8 cellular contexts compared by ENCODE assay signal in the genomic region with DNA sequence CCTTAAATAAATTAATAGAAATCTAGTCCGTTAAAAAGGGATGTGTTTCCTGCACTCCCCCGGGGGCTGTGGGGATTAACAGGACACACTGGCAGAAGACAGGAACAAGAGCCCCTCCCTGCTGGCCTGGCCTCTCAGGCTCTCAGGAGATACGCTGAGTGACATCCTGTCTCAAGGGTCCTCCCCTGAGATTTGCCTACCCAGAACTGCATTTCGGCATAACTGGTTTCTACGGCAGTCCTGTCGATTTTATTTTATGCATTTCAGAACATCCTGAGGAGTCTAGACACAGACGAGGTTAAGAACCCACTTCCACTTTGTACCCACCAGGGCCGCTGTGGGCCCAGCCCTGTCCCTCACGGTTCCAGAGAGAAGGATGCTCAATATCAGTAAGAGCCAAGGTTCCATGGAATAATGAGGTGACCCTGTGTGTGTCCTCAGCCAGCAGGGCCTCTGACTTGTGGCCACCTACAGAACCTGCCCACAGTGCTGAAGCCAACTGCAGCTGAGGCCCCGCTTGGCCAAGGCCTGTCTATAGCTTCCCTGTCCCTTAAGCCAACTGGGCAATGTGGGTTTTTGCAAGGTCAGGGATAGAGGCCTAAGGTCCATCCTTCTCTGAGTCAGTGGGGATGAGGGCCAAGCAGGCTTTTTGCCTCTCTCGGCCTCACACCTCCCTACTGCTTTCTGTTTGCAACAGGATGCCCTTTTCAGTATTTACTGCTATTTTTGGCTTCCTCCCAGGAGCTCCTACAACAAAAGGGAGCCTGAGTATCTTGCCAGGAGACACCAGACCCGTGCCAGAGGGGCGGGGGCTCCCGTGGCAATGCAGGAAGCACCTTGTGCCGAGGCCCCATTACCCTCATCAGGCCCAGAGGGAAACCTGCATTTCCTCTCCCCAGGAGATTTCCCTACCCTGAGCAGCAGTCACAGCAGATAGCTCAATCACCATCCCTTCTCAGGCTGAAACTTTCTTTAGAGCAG. TPM values are rescaled to one million over a fixed set of nuclear protein-coding genes. Genes with fewer than 3 reads are reported as not detected.
DNase-seq lines count a peak whose midpoint lies in the region; ATAC-seq and TF ChIP-seq lines count a peak whose summit lies in the region.

No MANE protein-coding gene starts in this region.

- no peak for TF ChIP-seq EP300 in gastroesophageal sphincter (IDR thresholded peaks at IDR 0.05)

- CTCF ChIA-PET in Calu3 (lab: Charles Lee), result interaction anchor here (0.8 to 1.6 kb wide), 4 partner anchors 14 to 107 kb away, joined by 3 to 5 read pairs (median 3); a partner anchor contains a TSS
- CTCF ChIA-PET in activated CD4-positive, alpha-beta memory T cell treated with anti-CD3 and anti-CD28 coated beads, Interleukin-2, amount 10 ng/mL, durations not matched to agents 7 days and 5 days (lab: Charles Lee), result interaction anchor here (0.8 to 4.0 kb wide), 5 partner anchors 14 to 111 kb away, joined by 3 to 18 read pairs (median 4); a partner anchor contains a TSS

- H3K27me3 Mint-ChIP-seq in Calu3 (ENCODE audit: unreplicated experiment), result no peaks in the 10 kb centered on the region
- no peaks in the 10 kb centered on the region for H3K27me3 Mint-ChIP-seq in activated CD4-positive, alpha-beta memory T cell treated with anti-CD3 and anti-CD28 coated beads, Interleukin-2, amount 10 ng/mL, durations not matched to agents 7 days and 5 days

- BruUV-seq in Calu3 (replicated peaks; lab: Mats Ljungman, UMichigan), result no TSS peak

- TF ChIP-seq POLR2A in NB4 (IDR thresholded peaks at IDR 0.05; ENCODE audit: extremely low read depth, insufficient read length) (no peak), gastroesophageal sphincter (IDR thresholded peaks at IDR 0.05) (no peak), spleen (IDR thresholded peaks at IDR 0.05) (no peak)

- H3K4me1 Mint-ChIP-seq in Calu3 (ENCODE audit: low read depth, unreplicated experiment), result peaks cover 9% of the 10 kb centered on the region
- peaks cover 84% of the 10 kb centered on the region for H3K4me1 Mint-ChIP-seq in activated CD4-positive, alpha-beta memory T cell treated with anti-CD3 and anti-CD28 coated beads, Interleukin-2, amount 10 ng/mL, durations not matched to agents 7 days and 5 days

- 39 to 43% methylated on average over 4 to 14 of the region's 15 CpGs for WGBS in gastroesophageal sphincter (ENCODE audit: low coverage in 1 of 2), 2 donors
- 8 to 28% (median 23%) methylated on average over 15 of the region's 15 CpGs for WGBS in spleen, 5 donors

- H3K4me3 Mint-ChIP-seq in Calu3 (ENCODE audit: low read depth, unreplicated experiment), result no peak overlapping the region
- H3K4me3 Mint-ChIP-seq in activated CD4-positive, alpha-beta memory T cell treated with anti-CD3 and anti-CD28 coated beads, Interleukin-2, amount 10 ng/mL, durations not matched to agents 7 days and 5 days, result peak overlapping the region; percentile 31

- H3K9me3 ChIP-seq in gastroesophageal sphincter (no peaks in the 10 kb centered on the region), spleen (no peaks in the 10 kb centered on the region)

- H3K36me3 ChIP-seq in gastroesophageal sphincter (peaks cover 0 to 71% of the 10 kb centered on the region in 2 donors), spleen (peaks cover 2 to 86% (median 27%) of the 10 kb centered on the region in 6 donors)

- ATAC-seq in gastroesophageal sphincter (peak; percentile 68), GM19395 (IDR thresholded peaks at IDR 0.05; ENCODE audit: unreplicated experiment) (no peak)

- TF ChIP-seq CTCF in Calu3 (IDR thresholded peaks at IDR 0.05; ENCODE audit: unreplicated experiment) (no peak), NB4 (IDR thresholded peaks at IDR 0.05; ENCODE audit: low read depth, low read length) (no peak), gastroesophageal sphincter (IDR thresholded peaks at IDR 0.05) (no peak), spleen (IDR thresholded peaks at IDR 0.05 in 8 of 11, conservative IDR thresholded peaks at IDR 0.05 in 3 of 11) (peak in 2 of 11 experiments; percentile 7 to 14)

- intact Hi-C loops in Calu3 (cut with micrococcal nuclease; ENCODE audit: unreplicated experiment) (no loop called here), spleen (cut with DNase I; ENCODE audit: low total_unique reads) (no loop called here)

- peaks cover 94% of the 10 kb centered on the region for H3K36me3 Mint-ChIP-seq in Calu3 (ENCODE audit: insufficient read depth, unreplicated experiment)
- H3K36me3 Mint-ChIP-seq in activated CD4-positive, alpha-beta memory T cell treated with anti-CD3 and anti-CD28 coated beads, Interleukin-2, amount 10 ng/mL, durations not matched to agents 7 days and 5 days (ENCODE audit: low read depth), result peaks cover 75% of the 10 kb centered on the region

- H3K27ac ChIP-seq in gastroesophageal sphincter (peak overlapping the region in 3 of 4 donors; percentile 50 to 63 (median 54)), spleen (peak overlapping the region; percentile 62 to 91 (median 81))

- H3K27me3 ChIP-seq in gastroesophageal sphincter (no peaks in the 10 kb centered on the region), spleen (replicated peaks in 1 of 7) (no peaks in the 10 kb centered on the region)

- peaks cover 0 to 77% (median 25%) of the 10 kb centered on the region in 3 donors for H3K4me1 ChIP-seq in gastroesophageal sphincter
- peaks cover 66 to 100% (median 92%) of the 10 kb centered on the region in 6 donors for H3K4me1 ChIP-seq in spleen

- no peaks in the 10 kb centered on the region for H3K9me3 Mint-ChIP-seq in Calu3 (ENCODE audit: low read depth, unreplicated experiment)
- H3K9me3 Mint-ChIP-seq in activated CD4-positive, alpha-beta memory T cell treated with anti-CD3 and anti-CD28 coated beads, Interleukin-2, amount 10 ng/mL, durations not matched to agents 7 days and 5 days, result no peaks in the 10 kb centered on the region

- peak overlapping the region; percentile 25 for H3K27ac Mint-ChIP-seq in Calu3 (ENCODE audit: unreplicated experiment)
- peak overlapping the region; percentile 97 for H3K27ac Mint-ChIP-seq in activated CD4-positive, alpha-beta memory T cell treated with anti-CD3 and anti-CD28 coated beads, Interleukin-2, amount 10 ng/mL, durations not matched to agents 7 days and 5 days

- POLR2A ChIA-PET in activated CD4-positive, alpha-beta memory T cell treated with anti-CD3 and anti-CD28 coated beads, Interleukin-2, amount 10 ng/mL, durations not matched to agents 7 days and 5 days (lab: Charles Lee), result interaction anchor here (0.8 to 4.1 kb wide), 9 partner anchors 12 to 286 kb away, joined by 3 to 25 read pairs (median 4); a partner anchor contains a TSS

- no peak overlapping the region for H3K4me3 ChIP-seq in NB4 (ENCODE audit: low read depth, low read length)
- H3K4me3 ChIP-seq in gastroesophageal sphincter, result no peak overlapping the region
- H3K4me3 ChIP-seq in spleen, result peak overlapping the region in 1 of 8 donors; percentile 39

- DNase-seq in Calu3 (peak; percentile 53), NB4 (ENCODE audit: low read depth) (peak; percentile 26), spleen (peak; percentile 86), HT-29 (ENCODE audit: low spot score) (no peak)
- DNase-seq in activated CD4-positive, alpha-beta memory T cell treated with anti-CD3 and anti-CD28 coated beads, Interleukin-2, amount 10 ng/mL, durations not matched to agents 7 days and 5 days, result peak; percentile 57
- no peak for DNase-seq in activated CD8-positive, alpha-beta memory T cell treated with anti-CD3 and anti-CD28 coated beads for 24 hours

RNA-seq across cellular contexts. Expression of a gene that starts 14.7 kb away (rescaled TPM):
- total RNA-seq in Calu3 (2022), result 142 and 145 TPM in 2 replicates
- total RNA-seq in activated CD4-positive, alpha-beta memory T cell treated with anti-CD3 and anti-CD28 coated beads, Interleukin-2, amount 10 ng/mL, durations not matched to agents 7 days and 5 days, result 10 to 100 TPM; 70.7 to 75.3 TPM
- 10 to 100 TPM; 14.5 to 25.3 (median 17.7) TPM for total RNA-seq in gastroesophageal sphincter
- 10 to 100 TPM in 6 of 7 donors, 1 to 10 TPM in 1; 8.7 to 34.8 (median 22.4) TPM for total RNA-seq in spleen
- polyA plus RNA-seq in spleen, result 10 to 100 TPM; 58.7 to 77.0 (median 66.4) TPM
- 43.4 and 49.0 TPM in 2 replicates for total RNA-seq in HT-29 (2014; rRNA removed; shearing (Covaris generic))

RNA-seq across cellular contexts. Expression of a gene that starts 49.9 kb away (rescaled TPM):
- not detected in 2 replicates for total RNA-seq in Calu3 (2022)
- total RNA-seq in activated CD4-positive, alpha-beta memory T cell treated with anti-CD3 and anti-CD28 coated beads, Interleukin-2, amount 10 ng/mL, durations not matched to agents 7 days and 5 days, result not detected
- total RNA-seq in gastroesophageal sphincter, result 1 to 10 TPM in 3 of 4 donors, under 1 TPM in 1; 0.32 to 5.5 (median 2.8) TPM
- 1 to 10 TPM in 6 of 7 donors, under 1 TPM in 1; 0.70 to 5.8 (median 2.7) TPM for total RNA-seq in spleen
- polyA plus RNA-seq in spleen, result under 1 TPM; 0.30 to 0.64 (median 0.36) TPM
- not detected in 2 replicates for total RNA-seq in HT-29 (2014; rRNA removed; shearing (Covaris generic))

Comparison
In these comparisons a context has a peak if more than half of its experiments do, and no peak if none do; other contexts are left out.
1. DNase-seq: peak in Calu3 (single experiment), NB4 (single experiment), activated CD4-positive, alpha-beta memory T cell treated with anti-CD3 and anti-CD28 coated beads, Interleukin-2, amount 10 ng/mL, durations not matched to agents 7 days and 5 days (single experiment) and spleen (single experiment); none in HT-29 (single experiment) and activated CD8-positive, alpha-beta memory T cell treated with anti-CD3 and anti-CD28 coated beads for 24 hours (single experiment).